In the genomic region with DNA sequence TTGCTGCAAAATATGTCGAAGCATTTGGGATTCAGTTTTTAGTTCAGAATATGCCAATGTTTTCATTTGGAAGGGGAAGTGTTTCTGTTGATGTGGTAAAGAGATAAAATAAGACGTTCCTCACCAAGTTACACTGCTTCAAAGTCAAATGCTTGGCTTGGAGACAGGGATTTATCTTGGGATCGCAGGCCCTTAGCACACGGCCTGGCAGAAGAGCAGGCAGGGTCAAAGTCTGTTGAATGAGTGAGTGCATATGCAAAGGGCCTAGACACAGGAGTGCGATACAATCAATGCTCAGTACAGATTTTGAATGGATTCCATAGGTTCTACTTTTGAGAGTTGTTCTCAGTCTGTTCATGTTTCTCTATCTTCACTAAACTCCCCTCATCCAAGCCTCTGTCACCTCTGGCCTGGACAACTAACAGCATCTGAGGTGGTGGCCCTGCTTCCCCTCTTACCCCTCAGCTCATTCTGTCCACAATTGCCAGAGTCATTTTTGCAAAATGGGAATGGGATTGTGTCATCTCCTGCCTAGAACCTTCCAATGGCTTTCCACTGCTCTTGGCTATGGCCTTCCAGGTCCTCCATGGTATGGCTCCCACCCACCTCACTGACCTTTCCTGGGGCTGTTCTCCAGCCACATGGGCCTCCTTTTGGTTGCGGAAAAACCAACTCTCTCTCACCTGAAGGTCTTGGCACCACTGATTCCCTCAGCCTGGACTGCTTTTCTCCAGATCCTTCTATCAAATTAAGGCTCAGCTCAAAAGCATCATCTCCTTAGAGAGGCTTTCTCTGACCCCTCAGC, we compare ENCODE assay signal across 1 cellular context.
TF ChIP-seq lines count a peak whose summit lies in the region.

No MANE protein-coding gene starts in this region.

TF ChIP-seq in K562, 482 proteins besides CTCF, POLR2A, EP300 and RAD21:
- TF ChIP-seq GATA2 (CRISPR knock-in tag; IDR thresholded peaks at IDR 0.05) (peak; percentile 67), FOXJ3 (CRISPR knock-in tag; IDR thresholded peaks at IDR 0.05) (no peak), ZNF584 (CRISPR knock-in tag; IDR thresholded peaks at IDR 0.05; ENCODE audit: low read depth) (0 out of 2 replicates have a peak, but pooled peaks have one; percentile 60), PREB (CRISPR knock-in tag; IDR thresholded peaks at IDR 0.05) (no peak), ATF7 (IDR thresholded peaks at IDR 0.05) (0 out of 2 replicates have a peak, but pooled peaks have one; percentile 25), TCF3 (CRISPR knock-in tag; IDR thresholded peaks at IDR 0.05) (peak; percentile 59), HDAC1 (IDR thresholded peaks at IDR 0.05) (peak in 1 of 2 experiments; percentile 38; a peak in 1 of 4 replicates), MTA3 (IDR thresholded peaks at IDR 0.05; ENCODE audit: borderline replicate concordance) (peak; percentile 50; the same call in 1 of the 2 replicates), NONO (IDR thresholded peaks at IDR 0.05; ENCODE audit: low read depth in 2 of 2, low read length in 1 of 2) (no peak), HDAC2 (IDR thresholded peaks at IDR 0.05) (0 out of 2 replicates have a peak, but pooled peaks have one; percentile 26), CBFA2T3 (IDR thresholded peaks at IDR 0.05) (peak; percentile 67), CREM (IDR thresholded peaks at IDR 0.05; ENCODE audit: low read depth) (0 out of 2 replicates have a peak, but pooled peaks have one; percentile 11), MTA1 (IDR thresholded peaks at IDR 0.05; ENCODE audit: borderline replicate concordance) (no peak; the same call in 1 of the 2 replicates), TAL1 (IDR thresholded peaks at IDR 0.05) (peak; percentile 55), MEIS2 (IDR thresholded peaks at IDR 0.05; ENCODE audit: partially characterized antibody) (peak; percentile 44), MNT (conservative IDR thresholded peaks at IDR 0.05) (0 out of 4 replicates have a peak, but pooled peaks of 1 of the 2 experiments have one; percentile 31), ESRRA (IDR thresholded peaks at IDR 0.05; ENCODE audit: borderline replicate concordance, low read depth) (peak; percentile 43; the same call in 1 of the 2 replicates), POLR2H (tag; IDR thresholded peaks at IDR 0.05; ENCODE audit: low read depth) (no peak), FOXK2 (conservative IDR thresholded peaks at IDR 0.05 in 1 of 2, IDR thresholded peaks at IDR 0.05 in 1 of 2; ENCODE audit: low read depth in 2 of 2) (peak; percentile 43 to 49; a peak in 2 of 4 replicates), NRF1 (conservative IDR thresholded peaks at IDR 0.05 in 1 of 2, IDR thresholded peaks at IDR 0.05 in 1 of 2) (0 out of 4 replicates have a peak, but pooled peaks of 1 of the 2 experiments have one; percentile 27), SMARCE1 (IDR thresholded peaks at IDR 0.05) (peak; percentile 70; the same call in 1 of the 2 replicates), SMARCA4 (IDR thresholded peaks at IDR 0.05) (0 out of 2 replicates have a peak, but pooled peaks have one; percentile 24), KDM1A (IDR thresholded peaks at IDR 0.05) (peak; percentile 64 to 69; a peak in 3 of 4 replicates), BHLHE40 (IDR thresholded peaks at IDR 0.05; ENCODE audit: low read length) (peak; percentile 73), NR2C1 (IDR thresholded peaks at IDR 0.05) (no peak), NR2C1 (tag; IDR thresholded peaks at IDR 0.05) (0 out of 2 replicates have a peak, but pooled peaks have one; percentile 26), L3MBTL2 (IDR thresholded peaks at IDR 0.05) (peak; percentile 63; the same call in 1 of the 2 replicates), HNRNPL (IDR thresholded peaks at IDR 0.05; ENCODE audit: low read depth, low read length) (no peak), ZNF561 (CRISPR knock-in tag; conservative IDR thresholded peaks at IDR 0.05) (no peak), RCOR1 (IDR thresholded peaks at IDR 0.05; ENCODE audit: borderline replicate concordance in 1 of 2, low read depth in 2 of 2, low read length in 2 of 2) (peak in 1 of 2 experiments; percentile 74; a peak in 2 of 4 replicates), NR2C2 (CRISPR knock-in tag; IDR thresholded peaks at IDR 0.05) (no peak), NR2C2 (tag; IDR thresholded peaks at IDR 0.05) (peak; percentile 66), SOX6 (IDR thresholded peaks at IDR 0.05) (peak; percentile 51; the same call in 1 of the 2 replicates), CXXC5 (CRISPR knock-in tag; IDR thresholded peaks at IDR 0.05) (peak; percentile 73), FOXJ2 (tag; IDR thresholded peaks at IDR 0.05) (peak; percentile 70; the same call in 1 of the 2 replicates), ZFX (CRISPR knock-in tag; IDR thresholded peaks at IDR 0.05) (peak; percentile 51), MEF2A (IDR thresholded peaks at IDR 0.05; ENCODE audit: control insufficient read depth, low read depth, low read length) (no peak), TEAD4 (IDR thresholded peaks at IDR 0.05; ENCODE audit: low read length) (peak; percentile 49; the same call in 1 of the 2 replicates), TEAD4 (CRISPR knock-in tag; IDR thresholded peaks at IDR 0.05; ENCODE audit: borderline replicate concordance) (no peak), FOSL1 (tag; conservative IDR thresholded peaks at IDR 0.05) (0 out of 2 replicates have a peak, but pooled peaks have one; percentile 21), SPI1 (IDR thresholded peaks at IDR 0.05; ENCODE audit: borderline replicate concordance, low read depth, low read length) (peak; percentile 55; the same call in 1 of the 2 replicates), MYC (IDR thresholded peaks at IDR 0.05; ENCODE audit: low read depth, low read length) (0 out of 2 replicates have a peak, but pooled peaks have one; percentile 17), MYC (CRISPR knock-in tag; IDR thresholded peaks at IDR 0.05; ENCODE audit: borderline replicate concordance, low read depth) (no peak), ARID1B (IDR thresholded peaks at IDR 0.05) (peak; percentile 62)
- TF ChIP-seq, protein P1, sequence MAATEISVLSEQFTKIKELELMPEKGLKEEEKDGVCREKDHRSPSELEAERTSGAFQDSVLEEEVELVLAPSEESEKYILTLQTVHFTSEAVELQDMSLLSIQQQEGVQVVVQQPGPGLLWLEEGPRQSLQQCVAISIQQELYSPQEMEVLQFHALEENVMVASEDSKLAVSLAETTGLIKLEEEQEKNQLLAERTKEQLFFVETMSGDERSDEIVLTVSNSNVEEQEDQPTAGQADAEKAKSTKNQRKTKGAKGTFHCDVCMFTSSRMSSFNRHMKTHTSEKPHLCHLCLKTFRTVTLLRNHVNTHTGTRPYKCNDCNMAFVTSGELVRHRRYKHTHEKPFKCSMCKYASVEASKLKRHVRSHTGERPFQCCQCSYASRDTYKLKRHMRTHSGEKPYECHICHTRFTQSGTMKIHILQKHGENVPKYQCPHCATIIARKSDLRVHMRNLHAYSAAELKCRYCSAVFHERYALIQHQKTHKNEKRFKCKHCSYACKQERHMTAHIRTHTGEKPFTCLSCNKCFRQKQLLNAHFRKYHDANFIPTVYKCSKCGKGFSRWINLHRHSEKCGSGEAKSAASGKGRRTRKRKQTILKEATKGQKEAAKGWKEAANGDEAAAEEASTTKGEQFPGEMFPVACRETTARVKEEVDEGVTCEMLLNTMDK (IDR thresholded peaks at IDR 0.05; ENCODE audit: borderline replicate concordance, insufficient read depth, low read depth, low read length, poor library complexity, severe bottlenecking), result no peak
- TF ChIP-seq, protein P2, sequence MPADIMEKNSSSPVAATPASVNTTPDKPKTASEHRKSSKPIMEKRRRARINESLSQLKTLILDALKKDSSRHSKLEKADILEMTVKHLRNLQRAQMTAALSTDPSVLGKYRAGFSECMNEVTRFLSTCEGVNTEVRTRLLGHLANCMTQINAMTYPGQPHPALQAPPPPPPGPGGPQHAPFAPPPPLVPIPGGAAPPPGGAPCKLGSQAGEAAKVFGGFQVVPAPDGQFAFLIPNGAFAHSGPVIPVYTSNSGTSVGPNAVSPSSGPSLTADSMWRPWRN (IDR thresholded peaks at IDR 0.05; ENCODE audit: low read depth), result peak; percentile 76; the same call in 1 of the 2 replicates
